16 cellular contexts compared by ENCODE assay signal in the genomic region with DNA sequence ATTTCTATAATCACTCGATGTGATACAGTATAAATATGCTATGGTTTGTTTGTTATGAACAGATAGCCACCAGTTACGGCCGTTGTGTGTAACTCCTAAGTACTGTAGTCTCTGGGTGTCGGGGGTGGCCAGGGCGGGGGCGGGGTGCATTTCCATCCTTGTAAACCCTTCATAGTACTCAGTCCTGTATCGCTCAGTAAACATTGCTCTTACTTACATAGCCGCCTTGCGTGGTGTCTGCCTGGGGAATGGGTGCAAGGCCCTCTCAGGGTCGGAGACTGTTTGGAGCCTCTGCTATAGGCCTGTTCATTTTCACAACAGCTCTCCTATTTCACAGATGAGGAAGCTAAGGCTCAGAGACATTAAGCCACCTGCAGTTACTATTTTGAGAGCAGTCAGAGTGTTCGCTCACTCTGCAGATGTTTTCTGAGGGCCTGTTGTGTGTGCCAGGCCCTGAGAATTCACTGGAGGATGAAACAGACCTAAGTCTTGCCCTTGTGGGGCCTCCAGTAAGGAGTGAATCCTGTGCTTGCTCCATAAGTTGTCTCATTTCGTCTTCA. TPM values are rescaled to one million over a fixed set of nuclear protein-coding genes. Genes with fewer than 3 reads are reported as not detected.
DNase-seq lines count a peak whose midpoint lies in the region; ATAC-seq and TF ChIP-seq lines count a peak whose summit lies in the region.
"Had no signal": no experiment of that assay in that cellular context is flagged by ENCODE, and none has a peak within 500 bp of the region (broad histone marks: within the 10 kb centered on the region; RNA-seq: fewer than 3 reads in every experiment).

No MANE protein-coding gene starts in this region.

- H3K27ac Mint-ChIP-seq in memory B cell (peak overlapping the region; percentile 91), type B pancreatic cell (peak overlapping the region; percentile 21)
- H3K27ac Mint-ChIP-seq: CD8-positive, alpha-beta memory T cell had no signal

- no peaks in the 10 kb centered on the region for H3K9me3 Mint-ChIP-seq in memory B cell
- no peaks in the 10 kb centered on the region for H3K9me3 Mint-ChIP-seq in type B pancreatic cell
- H3K9me3 Mint-ChIP-seq: CD8-positive, alpha-beta memory T cell had no signal

- no peak overlapping the region for H3K4me2 ChIP-seq in OCI-LY3 (ENCODE audit: low read length)

- peaks cover 5% of the 10 kb centered on the region; the same call in 1 of the 2 replicates for H3K9me3 ChIP-seq in OCI-LY3 (ENCODE audit: insufficient read depth, low read length)

- H3K4me1 Mint-ChIP-seq in memory B cell (peaks cover 18% of the 10 kb centered on the region), type B pancreatic cell (ENCODE audit: unreplicated experiment) (peaks cover 5% of the 10 kb centered on the region)

- H3K4me3 Mint-ChIP-seq in memory B cell (peak overlapping the region; percentile 33), type B pancreatic cell (no peak overlapping the region)
- H3K4me3 Mint-ChIP-seq: CD8-positive, alpha-beta memory T cell had no signal

- peaks cover 82% of the 10 kb centered on the region for H3K36me3 ChIP-seq in OCI-LY3 (replicated peaks; ENCODE audit: low read depth, low read length)

- peak overlapping the region; percentile 35; the same call in 1 of the 2 replicates for H3K9ac ChIP-seq in OCI-LY3 (ENCODE audit: low read length)

- peaks cover 47% of the 10 kb centered on the region for H3K79me2 ChIP-seq in OCI-LY3 (ENCODE audit: low read length)

- DNase-seq in NCI-H1105 treated with DMSO at 0.1 percent for 48 hours (lab: John Stamatoyannopoulos, UW) (peak; percentile 18), NCI-H1105 (lab: John Stamatoyannopoulos, UW) (no peak), memory B cell (ENCODE audit: low spot score in 2 of 2) (peak in 1 of 2 donors; percentile 8), type B pancreatic cell (ENCODE audit: extremely low spot score, unreplicated experiment) (no peak), DMS 273 (lab: John Stamatoyannopoulos, UW; ENCODE audit: unreplicated experiment) (no peak), AML-193 (lab: John Stamatoyannopoulos, UW) (no peak), substantia nigra (lab: John Stamatoyannopoulos, UW) (no peak)
- DNase-seq: 8988T; activated CD4-positive, alpha-beta T cell treated with anti-CD3 and anti-CD28 coated beads for 1 hour; CD8-positive, alpha-beta memory T cell; T-helper 1 cell had no signal

- peaks cover 49% of the 10 kb centered on the region for H4K20me1 ChIP-seq in OCI-LY3 (ENCODE audit: insufficient read depth, low read length)

- H3K27me3 ChIP-seq in OCI-LY3 (ENCODE audit: low read depth, low read length) = no peaks in the 10 kb centered on the region

- peak; percentile 89 for ATAC-seq in memory B cell (ENCODE audit: low read depth)
- ATAC-seq: HCT116 had no signal

- H2AFZ ChIP-seq in OCI-LY3 (ENCODE audit: low read depth, low read length) = no peak overlapping the region

- no peak for TF ChIP-seq CTCF in OCI-LY3 (IDR thresholded peaks at IDR 0.05; ENCODE audit: low read depth, low read length)
- no peak for TF ChIP-seq CTCF in type B pancreatic cell (conservative IDR thresholded peaks at IDR 0.05)

- H3K27ac ChIP-seq in OCI-LY3 (ENCODE audit: low read length) = peak overlapping the region; percentile 68
- H3K27ac ChIP-seq in substantia nigra (ENCODE audit: low read depth, low read length, poor library complexity, severe bottlenecking) = no peak overlapping the region

- peaks cover 18% of the 10 kb centered on the region for H3K36me3 Mint-ChIP-seq in memory B cell
- peaks cover 14% of the 10 kb centered on the region for H3K36me3 Mint-ChIP-seq in type B pancreatic cell
- H3K36me3 Mint-ChIP-seq: CD8-positive, alpha-beta memory T cell had no signal

- peaks cover 41% of the 10 kb centered on the region for H3K4me1 ChIP-seq in OCI-LY3 (ENCODE audit: low read length)

- H3K4me3 ChIP-seq in OCI-LY3 (ENCODE audit: low read length) = no peak overlapping the region

- H3K27me3 Mint-ChIP-seq in memory B cell (no peaks in the 10 kb centered on the region), type B pancreatic cell (no peaks in the 10 kb centered on the region)

RNA-seq across cellular contexts. Expression of gene JDP2, which starts 42.5 kb away (rescaled TPM):
- total RNA-seq in type B pancreatic cell (ENCODE audit: low replicate concordance) = 31.3 and 78.6 TPM in 2 replicates

RNA-seq across cellular contexts. Expression of gene BATF, which starts 52.0 kb away (rescaled TPM):
- 2.2 and 2.6 TPM in 2 replicates for total RNA-seq in type B pancreatic cell (ENCODE audit: low replicate concordance)
- total RNA-seq: cerebellum, endothelial cell of umbilical vein, myocyte had no signal
